ENCODE assay signal across 13 cellular contexts in genomic region chr6:2909718-2910117, GRCh38. TPM values are rescaled to one million over a fixed set of nuclear protein-coding genes. Genes with fewer than 3 reads are reported as not detected.
DNase-seq lines count a peak whose midpoint lies in the region; ATAC-seq and TF ChIP-seq lines count a peak whose summit lies in the region.
"Had no signal": no experiment of that assay in that cellular context is flagged by ENCODE, and none has a peak within 500 bp of the region (broad histone marks: within the 10 kb centered on the region; RNA-seq: fewer than 3 reads in every experiment).

No MANE protein-coding gene starts in this region.

- no peak overlapping the region for H3K27ac Mint-ChIP-seq in CD4-positive, alpha-beta T cell
- no peak overlapping the region for H3K27ac Mint-ChIP-seq in activated CD4-positive, alpha-beta memory T cell treated with anti-CD3 and anti-CD28 coated beads, Interleukin-2, amount 10 ng/mL, durations not matched to agents 7 days and 5 days
- H3K27ac Mint-ChIP-seq: CD4-positive, CD25-positive, alpha-beta regulatory T cell had no signal

- peaks cover 30% of the 10 kb centered on the region for H3K4me1 Mint-ChIP-seq in CD4-positive, alpha-beta T cell (ENCODE audit: low read depth)
- peaks cover 22% of the 10 kb centered on the region for H3K4me1 Mint-ChIP-seq in activated CD4-positive, alpha-beta memory T cell treated with anti-CD3 and anti-CD28 coated beads, Interleukin-2, amount 10 ng/mL, durations not matched to agents 7 days and 5 days

- H3K27ac ChIP-seq in HUES48 (ENCODE audit: low read depth, low read length): peak overlapping the region; percentile 85
- no peak overlapping the region for H3K27ac ChIP-seq in CD4-positive, alpha-beta T cell (ENCODE audit: low read depth, low read length)
- H3K27ac ChIP-seq: colonic mucosa, KMS-11 had no signal

- no peak overlapping the region for H3K4me3 Mint-ChIP-seq in CD4-positive, alpha-beta T cell
- H3K4me3 Mint-ChIP-seq in activated CD4-positive, alpha-beta memory T cell treated with anti-CD3 and anti-CD28 coated beads, Interleukin-2, amount 10 ng/mL, durations not matched to agents 7 days and 5 days: no peak overlapping the region

- POLR2A ChIA-PET in CD4-positive, alpha-beta T cell (lab: Charles Lee): no interaction called here
- POLR2A ChIA-PET in activated CD4-positive, alpha-beta memory T cell treated with anti-CD3 and anti-CD28 coated beads, Interleukin-2, amount 10 ng/mL, durations not matched to agents 7 days and 5 days (lab: Charles Lee): no interaction called here

- H3K9me3 ChIP-seq in HUES48 (ENCODE audit: control insufficient read depth, insufficient read depth, low read length): no peaks in the 10 kb centered on the region
- no peaks in the 10 kb centered on the region for H3K9me3 ChIP-seq in CD4-positive, alpha-beta T cell (ENCODE audit: control insufficient read depth, low read length)
- H3K9me3 ChIP-seq: colonic mucosa had no signal

- no peak for TF ChIP-seq CTCF in CD4-positive, alpha-beta T cell (IDR thresholded peaks at IDR 0.05)

- no peaks in the 10 kb centered on the region for H3K36me3 ChIP-seq in HUES48 (ENCODE audit: control insufficient read depth, insufficient read depth, low read length)
- H3K36me3 ChIP-seq: colonic mucosa had no signal

- H3K9me3 Mint-ChIP-seq in CD4-positive, alpha-beta T cell: no peaks in the 10 kb centered on the region
- H3K9me3 Mint-ChIP-seq in activated CD4-positive, alpha-beta memory T cell treated with anti-CD3 and anti-CD28 coated beads, Interleukin-2, amount 10 ng/mL, durations not matched to agents 7 days and 5 days: no peaks in the 10 kb centered on the region
- H3K9me3 Mint-ChIP-seq: CD4-positive, CD25-positive, alpha-beta regulatory T cell had no signal

- peak; percentile 13 for DNase-seq in EH (ENCODE audit: low read depth)
- DNase-seq in amniotic epithelial cell (ENCODE audit: low read depth): peak; percentile 77
- DNase-seq in mesenteric fat pad (ENCODE audit: low spot score): peak; percentile 20
- DNase-seq in CD4-positive, alpha-beta T cell: no peak
- DNase-seq in activated CD4-positive, alpha-beta memory T cell treated with anti-CD3 and anti-CD28 coated beads, Interleukin-2, amount 10 ng/mL, durations not matched to agents 7 days and 5 days: no peak
- DNase-seq in NOMO-1 (lab: John Stamatoyannopoulos, UW; ENCODE audit: unreplicated experiment in 2 of 2): no peak
- DNase-seq: CD4-positive, CD25-positive, alpha-beta regulatory T cell; colonic mucosa; NCI-H2107; retina had no signal

- H3K9ac ChIP-seq in HUES48 (ENCODE audit: low read depth, low read length): no peak overlapping the region
- H3K9ac ChIP-seq: KMS-11 had no signal

- no peak for ATAC-seq in CD4-positive, alpha-beta T cell (ENCODE audit: poor library complexity)
- no peak for ATAC-seq in HG03108 (IDR thresholded peaks at IDR 0.05; ENCODE audit: unreplicated experiment)

- H3K27me3 ChIP-seq in HUES48 (ENCODE audit: control insufficient read depth, insufficient read depth, low read length): no peaks in the 10 kb centered on the region
- no peaks in the 10 kb centered on the region for H3K27me3 ChIP-seq in CD4-positive, alpha-beta T cell (ENCODE audit: control insufficient read depth, insufficient read depth, low read length)
- H3K27me3 ChIP-seq: colonic mucosa had no signal

- no peaks in the 10 kb centered on the region for H3K27me3 Mint-ChIP-seq in CD4-positive, alpha-beta T cell
- H3K27me3 Mint-ChIP-seq in activated CD4-positive, alpha-beta memory T cell treated with anti-CD3 and anti-CD28 coated beads, Interleukin-2, amount 10 ng/mL, durations not matched to agents 7 days and 5 days: no peaks in the 10 kb centered on the region

- no peak overlapping the region for H3K4me3 ChIP-seq in HUES48 (ENCODE audit: low read depth, low read length)
- H3K4me3 ChIP-seq: colonic mucosa had no signal

- peaks cover 30% of the 10 kb centered on the region for H3K4me1 ChIP-seq in HUES48 (ENCODE audit: control insufficient read depth, insufficient read depth, low read length)
- H3K4me1 ChIP-seq: colonic mucosa had no signal

- intact Hi-C loops in CD4-positive, alpha-beta T cell (cut with DNase I, micrococcal nuclease): loop anchor here in 1 of 2 experiments (2.0 kb wide), 1 partner anchor 119 kb away; no protein-coding TSS in a partner anchor

- CTCF ChIA-PET in CD4-positive, alpha-beta T cell (lab: Charles Lee): no interaction called here
- CTCF ChIA-PET in activated CD4-positive, alpha-beta memory T cell treated with anti-CD3 and anti-CD28 coated beads, Interleukin-2, amount 10 ng/mL, durations not matched to agents 7 days and 5 days (lab: Charles Lee): interaction anchor here (1.2 kb wide), 1 partner anchor 64 kb away, joined by 6 read pairs; no protein-coding TSS in a partner anchor

- no peaks in the 10 kb centered on the region for H3K36me3 Mint-ChIP-seq in CD4-positive, alpha-beta T cell (ENCODE audit: low read depth)
- no peaks in the 10 kb centered on the region for H3K36me3 Mint-ChIP-seq in activated CD4-positive, alpha-beta memory T cell treated with anti-CD3 and anti-CD28 coated beads, Interleukin-2, amount 10 ng/mL, durations not matched to agents 7 days and 5 days (ENCODE audit: low read depth)
- H3K36me3 Mint-ChIP-seq: CD4-positive, CD25-positive, alpha-beta regulatory T cell had no signal

RNA-seq across cellular contexts. Expression of gene SERPINB9, which starts 6.6 kb away (rescaled TPM):
- 17.4 TPM for total RNA-seq in mesenteric fat pad
- 10 to 100 TPM; 25.8 to 27.4 TPM for total RNA-seq in CD4-positive, alpha-beta T cell
- total RNA-seq in activated CD4-positive, alpha-beta memory T cell treated with anti-CD3 and anti-CD28 coated beads, Interleukin-2, amount 10 ng/mL, durations not matched to agents 7 days and 5 days: 10 to 100 TPM; 50.0 to 51.3 TPM

Comparison
In these comparisons a context has a peak if more than half of its experiments do, and no peak if none do; other contexts are left out.
1. DNase-seq: peak in EH (single experiment), amniotic epithelial cell (single experiment) and mesenteric fat pad (single experiment); none in CD4-positive, alpha-beta T cell (0 of 10), activated CD4-positive, alpha-beta memory T cell treated with anti-CD3 and anti-CD28 coated beads, Interleukin-2, amount 10 ng/mL, durations not matched to agents 7 days and 5 days (single experiment) and NOMO-1 (0 of 2).